ENCODE assay signal across 9 cellular contexts in the genomic region with DNA sequence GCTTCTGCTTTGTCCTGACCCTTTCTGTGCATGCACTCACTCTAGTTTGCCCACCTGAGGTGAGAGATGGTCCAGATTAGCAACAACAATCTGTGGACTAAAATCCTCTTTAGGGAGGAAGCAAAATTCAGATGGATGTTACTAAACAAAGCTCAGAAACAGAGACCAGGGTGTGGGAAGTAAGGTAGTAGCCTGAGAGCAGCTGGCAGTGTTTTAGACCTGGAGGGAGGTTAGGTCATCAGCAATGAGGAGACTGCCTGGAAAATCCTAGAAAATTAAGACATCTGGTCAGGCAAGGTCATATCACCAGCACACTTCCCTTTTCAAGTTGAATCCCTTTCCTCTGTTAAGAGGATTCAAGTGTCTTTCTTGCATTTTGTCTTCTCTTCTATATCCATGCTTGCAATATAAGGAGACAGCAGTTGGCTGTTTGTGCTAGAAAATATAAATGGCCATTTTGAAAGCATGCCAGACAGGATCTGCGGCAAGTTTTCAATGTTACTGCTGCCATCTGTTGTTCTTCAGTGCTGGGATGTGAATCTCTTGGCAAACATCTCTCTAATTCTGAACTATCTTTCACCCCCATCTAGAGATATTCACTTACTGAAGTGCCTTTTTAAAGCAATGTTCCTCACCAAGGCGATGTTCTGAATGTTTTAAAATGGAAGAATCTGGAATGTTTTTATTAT.
DNase-seq lines count a peak whose midpoint lies in the region; TF ChIP-seq lines count a peak whose summit lies in the region.
"Had no signal": no experiment of that assay in that cellular context is flagged by ENCODE, and none has a peak within 500 bp of the region (broad histone marks: within the 10 kb centered on the region; RNA-seq: fewer than 3 reads in every experiment).

No MANE protein-coding gene starts in this region.

- TF ChIP-seq CTCF in lower leg skin (IDR thresholded peaks at IDR 0.05) = no peak

- H4K20me1 ChIP-seq in GM23248 (ENCODE audit: insufficient read depth) = no peaks in the 10 kb centered on the region

- H3K9me2 ChIP-seq in GM23248 (ENCODE audit: insufficient read depth) = no peaks in the 10 kb centered on the region

- H3K4me3 ChIP-seq in GM23248 = no peak overlapping the region
- no peak overlapping the region for H3K4me3 ChIP-seq in skeletal muscle cell (ENCODE audit: low read depth, low read length)
- no peak overlapping the region for H3K4me3 ChIP-seq in lower leg skin (ENCODE audit: low read depth, poor library complexity, severe bottlenecking)
- H3K4me3 ChIP-seq: suprapubic skin had no signal

- H3K4me2 ChIP-seq in GM23248 (ENCODE audit: unreplicated experiment) = peak overlapping the region; percentile 10

- intact Hi-C loops in lower leg skin (cut with DNase I; ENCODE audit: low total_unique reads) = no loop called here

- peaks cover 11% of the 10 kb centered on the region; the same call in 1 of the 2 replicates for H3K4me1 ChIP-seq in GM23248 (ENCODE audit: insufficient read depth)

- DNase-seq in GM23248 = peak; percentile 60
- DNase-seq in NCI-H524 (lab: John Stamatoyannopoulos, UW) = peak; percentile 76 to 87
- peak; percentile 69 for DNase-seq in fibroblast of gingiva (ENCODE audit: low read depth)
- peak; percentile 43 for DNase-seq in skeletal muscle cell (ENCODE audit: low read depth)
- DNase-seq in putamen (ENCODE audit: low spot score) = no peak
- no peak for DNase-seq in retina
- DNase-seq in lower leg skin (ENCODE audit: low spot score in 2 of 2) = no peak
- DNase-seq: NCI-H2029 had no signal

- peak overlapping the region; percentile 39; the same call in 1 of the 2 replicates for H2AFZ ChIP-seq in GM23248

- no peaks in the 10 kb centered on the region for H3K9me3 ChIP-seq in GM23248 (ENCODE audit: low read depth)
- H3K9me3 ChIP-seq: suprapubic skin had no signal

- no peak for TF ChIP-seq POLR2A in lower leg skin (IDR thresholded peaks at IDR 0.05)

- H3K79me2 ChIP-seq in GM23248 (ENCODE audit: insufficient read depth) = 0 out of 2 replicates have a peak, but pooled peaks cover 34% of the 10 kb centered on the region

- WGBS in GM23248 (ENCODE audit: low coverage in 1 of 2, low lambda C conversion rate in 2 of 2, missing lambda C conversion rate in 2 of 2), 2 experiments = 4% methylated on average over 2 of the region's 2 CpGs
- WGBS in lower leg skin, 2 donors = 26 to 34% methylated on average over 2 of the region's 2 CpGs

- 0 out of 2 replicates have a peak overlapping the region, but pooled peaks have one; percentile 6 for H3K9ac ChIP-seq in GM23248

- H3K27me3 ChIP-seq in GM23248 (replicated peaks; ENCODE audit: insufficient read depth) = no peaks in the 10 kb centered on the region
- H3K27me3 ChIP-seq: suprapubic skin had no signal

- peaks cover 10% of the 10 kb centered on the region; the same call in 1 of the 2 replicates for H3F3A ChIP-seq in GM23248 (ENCODE audit: insufficient read depth)

- 0 out of 2 replicates have a peak, but pooled peaks cover 9% of the 10 kb centered on the region for H3K36me3 ChIP-seq in GM23248 (ENCODE audit: low read depth)
- H3K36me3 ChIP-seq: suprapubic skin had no signal

- in situ Hi-C loops in GM23248 (cut with MboI) = no loop called here

- H3K27ac ChIP-seq in GM23248 = 0 out of 2 replicates have a peak overlapping the region, but pooled peaks have one; percentile 3
- H3K27ac ChIP-seq: suprapubic skin had no signal

Comparison
In these comparisons a context has a peak if more than half of its experiments do, and no peak if none do; other contexts are left out.
1. DNase-seq: peak in GM23248 (single experiment), NCI-H524 (2 of 2), fibroblast of gingiva (single experiment) and skeletal muscle cell (single experiment); none in putamen (single experiment), retina (single experiment) and lower leg skin (0 of 2).